ENCODE assay signal across 1 cellular context in genomic region chr16:29198231-29198630, GRCh38.
TF ChIP-seq lines count a peak whose summit lies in the region.

No MANE protein-coding gene starts in this region.

TF ChIP-seq in HEK293, 187 proteins besides CTCF, POLR2A, EP300 and RAD21 (continued from another document):
- TF ChIP-seq ZNF280D (tag by site-specific recombination; IDR thresholded peaks at IDR 0.05) (no peak), BCL11A (tag by site-specific recombination; IDR thresholded peaks at IDR 0.05; ENCODE audit: low read depth) (no peak), ZNF529 (tag by site-specific recombination; IDR thresholded peaks at IDR 0.05; ENCODE audit: insufficient replicate concordance) (no peak), ZNF138 (tag by site-specific recombination; IDR thresholded peaks at IDR 0.05; ENCODE audit: borderline replicate concordance) (no peak), ZNF792 (tag by site-specific recombination; IDR thresholded peaks at IDR 0.05) (no peak), GFI1B (tag by site-specific recombination; IDR thresholded peaks at IDR 0.05) (no peak)
- TF ChIP-seq, protein P1, sequence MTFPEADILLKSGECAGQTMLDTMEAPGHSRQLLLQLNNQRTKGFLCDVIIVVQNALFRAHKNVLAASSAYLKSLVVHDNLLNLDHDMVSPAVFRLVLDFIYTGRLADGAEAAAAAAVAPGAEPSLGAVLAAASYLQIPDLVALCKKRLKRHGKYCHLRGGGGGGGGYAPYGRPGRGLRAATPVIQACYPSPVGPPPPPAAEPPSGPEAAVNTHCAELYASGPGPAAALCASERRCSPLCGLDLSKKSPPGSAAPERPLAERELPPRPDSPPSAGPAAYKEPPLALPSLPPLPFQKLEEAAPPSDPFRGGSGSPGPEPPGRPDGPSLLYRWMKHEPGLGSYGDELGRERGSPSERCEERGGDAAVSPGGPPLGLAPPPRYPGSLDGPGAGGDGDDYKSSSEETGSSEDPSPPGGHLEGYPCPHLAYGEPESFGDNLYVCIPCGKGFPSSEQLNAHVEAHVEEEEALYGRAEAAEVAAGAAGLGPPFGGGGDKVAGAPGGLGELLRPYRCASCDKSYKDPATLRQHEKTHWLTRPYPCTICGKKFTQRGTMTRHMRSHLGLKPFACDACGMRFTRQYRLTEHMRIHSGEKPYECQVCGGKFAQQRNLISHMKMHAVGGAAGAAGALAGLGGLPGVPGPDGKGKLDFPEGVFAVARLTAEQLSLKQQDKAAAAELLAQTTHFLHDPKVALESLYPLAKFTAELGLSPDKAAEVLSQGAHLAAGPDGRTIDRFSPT (tag by site-specific recombination; IDR thresholded peaks at IDR 0.05), result no peak
